In genomic region chr10:11742009-11742778, GRCh38 we compare ENCODE assay signal across 8 cellular contexts. TPM values are rescaled to one million over a fixed set of nuclear protein-coding genes. Genes with fewer than 3 reads are reported as not detected.
DNase-seq lines count a peak whose midpoint lies in the region; ATAC-seq, FAIRE-seq and TF ChIP-seq lines count a peak whose summit lies in the region.

A gene with protein sequence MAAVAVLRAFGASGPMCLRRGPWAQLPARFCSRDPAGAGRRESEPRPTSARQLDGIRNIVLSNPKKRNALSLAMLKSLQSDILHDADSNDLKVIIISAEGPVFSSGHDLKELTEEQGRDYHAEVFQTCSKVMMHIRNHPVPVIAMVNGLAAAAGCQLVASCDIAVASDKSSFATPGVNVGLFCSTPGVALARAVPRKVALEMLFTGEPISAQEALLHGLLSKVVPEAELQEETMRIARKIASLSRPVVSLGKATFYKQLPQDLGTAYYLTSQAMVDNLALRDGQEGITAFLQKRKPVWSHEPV (plus strand): TSS chr10:11742382. CDS start chr10:11742577, 195 bp downstream.

- peaks cover 29 to 45% of the 10 kb centered on the region in 2 donors for H3K27me3 Mint-ChIP-seq in CD8-positive, alpha-beta memory T cell
- H3K27me3 Mint-ChIP-seq in endodermal cell (ENCODE audit: insufficient read depth) (peaks cover 19% of the 10 kb centered on the region), mesothelial cell of epicardium (ENCODE audit: low read depth) (peaks cover 10% of the 10 kb centered on the region)

- peaks cover 7 to 20% (median 13%) of the 10 kb centered on the region in 3 donors for H3K4me1 Mint-ChIP-seq in CD8-positive, alpha-beta memory T cell
- H3K4me1 Mint-ChIP-seq in endodermal cell (peaks cover 10% of the 10 kb centered on the region), mesothelial cell of epicardium (peaks cover 13% of the 10 kb centered on the region)

- no peak within 1 kb of the TSS for H3K9ac ChIP-seq in endodermal cell (ENCODE audit: extremely low read depth, low read length, poor library complexity, severe bottlenecking)

- peak in 4 of 5 donors; percentile 20 to 55 (median 34) for DNase-seq in CD8-positive, alpha-beta memory T cell
- DNase-seq in HTR-8/SVneo (ENCODE audit: insufficient read length, low spot score), result peak; percentile 12
- peak; percentile 83 for DNase-seq in activated CD8-positive, alpha-beta memory T cell treated with anti-CD3 and anti-CD28 coated beads for 24 hours
- DNase-seq in endodermal cell, result peak; percentile 89
- no peak for DNase-seq in mesothelial cell of epicardium (ENCODE audit: low spot score in 2 of 2, unreplicated experiment in 2 of 2)
- peak; percentile 3 to 22 for DNase-seq in stimulated activated CD8-positive, alpha-beta memory T cell treated with anti-CD3 and anti-CD28 coated beads, Interleukin-7, amount 100 ng/mL, for 1 hour (ENCODE audit: low read depth in 2 of 2)
- no peak for DNase-seq in SW480 (ENCODE audit: low spot score)

- H3K9me3 Mint-ChIP-seq in CD8-positive, alpha-beta memory T cell, result peaks cover 0 to 6% (median 4%) of the 10 kb centered on the region in 5 donors
- H3K9me3 Mint-ChIP-seq in endodermal cell (peaks cover 18% of the 10 kb centered on the region), mesothelial cell of epicardium (peaks cover 11% of the 10 kb centered on the region)

- no peaks in the 10 kb centered on the region for H3K27me3 ChIP-seq in CD8-positive, alpha-beta memory T cell (ENCODE audit: insufficient read depth, low read length, poor library complexity, severe bottlenecking)
- peaks cover 4% of the 10 kb centered on the region for H3K27me3 ChIP-seq in endodermal cell (ENCODE audit: control insufficient read depth, insufficient read depth, low read length, poor library complexity, severe bottlenecking)

- no peaks in the 10 kb centered on the region for H3K9me3 ChIP-seq in CD8-positive, alpha-beta memory T cell (ENCODE audit: low read length)
- peaks cover 13% of the 10 kb centered on the region for H3K9me3 ChIP-seq in endodermal cell (ENCODE audit: control insufficient read depth, low read length)

- FAIRE-seq in HTR-8/SVneo (lab: Jason Lieb, UNC), result no peak

- TF ChIP-seq CTCF in endodermal cell (conservative IDR thresholded peaks at IDR 0.05) (no peak), mesothelial cell of epicardium (IDR thresholded peaks at IDR 0.05; ENCODE audit: unreplicated experiment) (no peak)

- CTCF ChIA-PET in CD8-positive, alpha-beta memory T cell (lab: Charles Lee), result no interaction called here

- ATAC-seq in GM19452 (IDR thresholded peaks at IDR 0.05; ENCODE audit: unreplicated experiment), result peak; percentile 62

- POLR2A ChIA-PET in CD8-positive, alpha-beta memory T cell (lab: Charles Lee), result interaction anchor here (1.2 kb wide), 1 partner anchor 211 kb away, joined by 3 read pairs; no protein-coding TSS in a partner anchor

- H3K4me3 ChIP-seq in CD8-positive, alpha-beta memory T cell (ENCODE audit: low read length), result peak within 1 kb of the TSS; percentile 56
- peak within 1 kb of the TSS; percentile 35 for H3K4me3 ChIP-seq in endodermal cell (ENCODE audit: low read length)

- peak within 1 kb of the TSS; percentile 52 to 86 (median 71) for H3K4me3 Mint-ChIP-seq in CD8-positive, alpha-beta memory T cell
- H3K4me3 Mint-ChIP-seq in endodermal cell (peak within 1 kb of the TSS; percentile 46), mesothelial cell of epicardium (peak within 1 kb of the TSS; percentile 56)

- H3K4me1 ChIP-seq in CD8-positive, alpha-beta memory T cell (ENCODE audit: insufficient read depth, low read length), result peaks cover 7% of the 10 kb centered on the region
- H3K4me1 ChIP-seq in endodermal cell (ENCODE audit: control insufficient read depth, insufficient read depth, low read length), result no peaks in the 10 kb centered on the region

- peaks cover 0 to 8% (median 0%) of the 10 kb centered on the region in 3 donors for H3K36me3 Mint-ChIP-seq in CD8-positive, alpha-beta memory T cell
- peaks cover 17% of the 10 kb centered on the region for H3K36me3 Mint-ChIP-seq in endodermal cell (ENCODE audit: low read depth)
- H3K36me3 Mint-ChIP-seq in mesothelial cell of epicardium, result peaks cover 2% of the 10 kb centered on the region

- H3K27ac ChIP-seq in CD8-positive, alpha-beta memory T cell (ENCODE audit: low read depth, low read length), result peak within 1 kb of the TSS; percentile 31
- no peak within 1 kb of the TSS for H3K27ac ChIP-seq in endodermal cell (ENCODE audit: low read depth, low read length)

- 19 to 29% methylated on average over 11 to 93 of the region's 93 CpGs for WGBS in endodermal cell (ENCODE audit: insufficient coverage in 1 of 2, insufficient read length in 1 of 2), 2 experiments

- H3K27ac Mint-ChIP-seq in CD8-positive, alpha-beta memory T cell, result peak within 1 kb of the TSS in 1 of 8 donors; percentile 19
- H3K27ac Mint-ChIP-seq in endodermal cell (peak within 1 kb of the TSS; percentile 38), mesothelial cell of epicardium (peak within 1 kb of the TSS; percentile 11)

- H3K36me3 ChIP-seq in CD8-positive, alpha-beta memory T cell (ENCODE audit: insufficient read depth, low read length), result no peaks in the 10 kb centered on the region
- no peaks in the 10 kb centered on the region for H3K36me3 ChIP-seq in endodermal cell (ENCODE audit: control insufficient read depth, insufficient read depth, low read length)

RNA-seq across cellular contexts. Expression of the gene that starts here (rescaled TPM):
- under 1 TPM; 0.71 to 0.77 TPM for total RNA-seq in CD8-positive, alpha-beta memory T cell
- 0.58 TPM for polyA plus RNA-seq in CD8-positive, alpha-beta memory T cell
- total RNA-seq in endodermal cell (10 to 100 TPM; 12.9 to 13.6 TPM), mesothelial cell of epicardium (5.1 to 8.6 TPM (median 5.7 TPM) in 3 replicates)
- 9.7 TPM for polyA plus RNA-seq in endodermal cell (2013, experiment 1 of 2)
- polyA plus RNA-seq in endodermal cell (2013, experiment 2 of 2), result 8.7 TPM

Comparison
In these comparisons a context has a peak if more than half of its experiments do, and no peak if none do; other contexts are left out.
1. Peak in DNase-seq, H3K4me3 ChIP-seq and H3K27ac ChIP-seq in CD8-positive, alpha-beta memory T cell; RNA of the gene not detected or under 1 TPM.
2. DNase-seq: peak in HTR-8/SVneo (single experiment), activated CD8-positive, alpha-beta memory T cell treated with anti-CD3 and anti-CD28 coated beads for 24 hours (single experiment), endodermal cell (single experiment) and stimulated activated CD8-positive, alpha-beta memory T cell treated with anti-CD3 and anti-CD28 coated beads, Interleukin-7, amount 100 ng/mL, for 1 hour (2 of 2); none in mesothelial cell of epicardium (0 of 2) and SW480 (single experiment).
3. Peak in every context shown above with its lines, with median percentiles within 50 percentile points of each other: H3K4me3 Mint-ChIP-seq.